ENCODE assay signal across 8 cellular contexts in the genomic region with DNA sequence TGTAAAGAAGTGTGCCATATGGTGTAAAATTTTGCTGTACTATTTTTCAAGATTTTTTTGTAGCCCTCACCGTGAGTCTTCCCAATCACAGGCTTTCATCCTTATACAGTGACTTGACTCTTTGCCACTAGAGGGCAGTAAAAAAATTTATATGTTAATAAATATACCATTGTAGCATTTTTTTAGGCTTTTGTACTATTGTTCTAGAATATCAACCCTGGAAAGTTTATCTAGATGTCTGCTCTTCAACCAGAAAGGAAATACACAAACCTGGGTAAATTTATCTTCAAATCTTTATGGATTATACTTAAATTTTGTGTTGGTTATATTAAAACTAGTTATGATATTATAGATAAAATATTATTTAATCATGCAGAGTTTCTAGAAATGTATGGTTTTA.
DNase-seq lines count a peak whose midpoint lies in the region; ATAC-seq and TF ChIP-seq lines count a peak whose summit lies in the region.

No MANE protein-coding gene starts in this region.

- DNase-seq in AG04449 (ENCODE audit: low read depth, low spot score), result no peak
- DNase-seq in NCI-H524 (lab: John Stamatoyannopoulos, UW), result peak; percentile 31 to 76
- peak; percentile 52 to 66 for DNase-seq in cardiac fibroblast (ENCODE audit: low read depth in 2 of 2)
- DNase-seq in mesendoderm, result peak; percentile 47
- DNase-seq in NCI-H128 (lab: John Stamatoyannopoulos, UW; ENCODE audit: unreplicated experiment), result no peak

- no peak overlapping the region for H3K27ac ChIP-seq in mesendoderm (ENCODE audit: low read depth, low read length)

- no peak overlapping the region for H3K23ac ChIP-seq in mesendoderm (ENCODE audit: low read length)

- H3K4me3 ChIP-seq in AG04449 (ENCODE audit: low read depth, low read length) (no peak overlapping the region), cardiac fibroblast (replicated peaks in 1 of 2; ENCODE audit: low read depth in 2 of 2, low read length in 2 of 2) (no peak overlapping the region), mesendoderm (ENCODE audit: low read length) (no peak overlapping the region)

- no peak overlapping the region for H4K8ac ChIP-seq in mesendoderm (ENCODE audit: low read depth, low read length)

- no peak overlapping the region for H3K4ac ChIP-seq in mesendoderm (ENCODE audit: low read depth, low read length)

- peak; percentile 67 for ATAC-seq in GM18517 (IDR thresholded peaks at IDR 0.05; ENCODE audit: unreplicated experiment)
- peak; percentile 78 for ATAC-seq in HG03432 (IDR thresholded peaks at IDR 0.05; ENCODE audit: unreplicated experiment)
- no peak for ATAC-seq in GM19455 (IDR thresholded peaks at IDR 0.05; ENCODE audit: unreplicated experiment)

- H2BK5ac ChIP-seq in mesendoderm (ENCODE audit: low read length), result no peak overlapping the region

- no peak overlapping the region for H3K56ac ChIP-seq in mesendoderm (ENCODE audit: low read length)

- H2BK15ac ChIP-seq in mesendoderm (replicated peaks; ENCODE audit: low read depth), result no peak overlapping the region

- H3K79me1 ChIP-seq in mesendoderm (ENCODE audit: low read length), result no peaks in the 10 kb centered on the region

- CTCF ChIA-PET in AG04449 (lab: Yijun Ruan, JAX), result interaction anchor here (1.0 to 1.4 kb wide), 3 partner anchors 14 to 950 kb away, joined by 3 to 5 read pairs (median 3); no protein-coding TSS in a partner anchor

- H2BK120ac ChIP-seq in mesendoderm (ENCODE audit: low read depth, low read length), result no peak overlapping the region

- H3K36me3 ChIP-seq in mesendoderm (ENCODE audit: control insufficient read depth, insufficient read depth, low read length), result no peaks in the 10 kb centered on the region

- no peaks in the 10 kb centered on the region for H3K27me3 ChIP-seq in mesendoderm (ENCODE audit: insufficient read depth, low read length, poor library complexity)

- no peaks in the 10 kb centered on the region for H3K79me2 ChIP-seq in mesendoderm (ENCODE audit: control insufficient read depth, insufficient read depth, low read length)

- no peaks in the 10 kb centered on the region for H3K4me1 ChIP-seq in mesendoderm (ENCODE audit: control insufficient read depth, low read depth, low read length)

- no peak overlapping the region for H2AK5ac ChIP-seq in mesendoderm (ENCODE audit: low read length)

- POLR2A ChIA-PET in AG04449 (lab: Yijun Ruan, JAX), result no interaction called here

- WGBS in mesendoderm (ENCODE audit: extremely low coverage, insufficient coverage, low lambda C conversion rate), result no CpG with 5 or more reads among the region's 1 CpG

- H4K5ac ChIP-seq in mesendoderm (ENCODE audit: low read length), result no peak overlapping the region

- H3K4me2 ChIP-seq in mesendoderm (ENCODE audit: low read length), result no peak overlapping the region

- no peak overlapping the region for H3K9ac ChIP-seq in mesendoderm (ENCODE audit: low read length)

- TF ChIP-seq CTCF in AG04449 (IDR thresholded peaks at IDR 0.05; ENCODE audit: insufficient read depth, low read length, missing control alignments) (peak; percentile 18), cardiac fibroblast (IDR thresholded peaks at IDR 0.05; ENCODE audit: low read depth, low read length) (peak; percentile 54)

- H3K18ac ChIP-seq in mesendoderm (ENCODE audit: low read length), result no peak overlapping the region

Comparison
In these comparisons a context has a peak if more than half of its experiments do, and no peak if none do; other contexts are left out.
1. DNase-seq: peak in NCI-H524 (2 of 2), cardiac fibroblast (2 of 2) and mesendoderm (single experiment); none in AG04449 (single experiment) and NCI-H128 (single experiment).